Comparison of ENCODE assay signal across 13 cellular contexts in genomic region chr16:31475949-31476304, GRCh38. TPM values are rescaled to one million over a fixed set of nuclear protein-coding genes. Genes with fewer than 3 reads are reported as not detected.
A peak's percentile ranks its signal among the peaks of the same experiment; 100 is the strongest.
DNase-seq lines count a peak whose midpoint lies in the region; ATAC-seq, FAIRE-seq and TF ChIP-seq lines count a peak whose summit lies in the region.
"Had no signal": no experiment of that assay in that cellular context is flagged by ENCODE, and none has a peak within 500 bp of the region (broad histone marks: within the 10 kb centered on the region; RNA-seq: fewer than 3 reads in every experiment).

No MANE protein-coding gene starts in this region.

- H3K4me3 Mint-ChIP-seq in activated naive CD4-positive, alpha-beta T cell treated with anti-CD3 and anti-CD28 coated beads, Interleukin-2, amount 10 ng/mL, durations not matched to agents 7 days and 5 days, result peak overlapping the region; percentile 82
- peak overlapping the region; percentile 76 for H3K4me3 Mint-ChIP-seq in astrocyte (ENCODE audit: unreplicated experiment)

- no peak for TF ChIP-seq EP300 in upper lobe of left lung (IDR thresholded peaks at IDR 0.05)

- no peak for FAIRE-seq in astrocyte (lab: Jason Lieb, UNC)

- H3K79me2 ChIP-seq in astrocyte (ENCODE audit: insufficient read depth, low read length) (peaks cover 50% of the 10 kb centered on the region), mesendoderm (ENCODE audit: control insufficient read depth, insufficient read depth, low read length) (no peaks in the 10 kb centered on the region), OCI-LY7 (ENCODE audit: insufficient read depth, low read depth, low read length) (no peaks in the 10 kb centered on the region)

- H2BK15ac ChIP-seq in mesendoderm (replicated peaks; ENCODE audit: low read depth), result no peak overlapping the region

- no peak overlapping the region for H3K18ac ChIP-seq in mesendoderm (ENCODE audit: low read length)

- H3K56ac ChIP-seq in mesendoderm (ENCODE audit: low read length), result peak overlapping the region; percentile 15

- peaks cover 38% of the 10 kb centered on the region for H3K4me1 ChIP-seq in astrocyte (ENCODE audit: insufficient read depth, low read length)
- no peaks in the 10 kb centered on the region for H3K4me1 ChIP-seq in mesendoderm (ENCODE audit: control insufficient read depth, low read depth, low read length)
- H3K4me1 ChIP-seq in upper lobe of left lung, result peaks cover 21 to 54% (median 37%) of the 10 kb centered on the region in 4 donors
- no peaks in the 10 kb centered on the region for H3K4me1 ChIP-seq in OCI-LY7 (ENCODE audit: insufficient read depth, low read length, poor library complexity, severe bottlenecking)

- H3K9ac ChIP-seq in astrocyte (ENCODE audit: low read length) (no peak overlapping the region), mesendoderm (ENCODE audit: low read length) (no peak overlapping the region)

- no peaks in the 10 kb centered on the region for H3K9me3 Mint-ChIP-seq in activated naive CD4-positive, alpha-beta T cell treated with anti-CD3 and anti-CD28 coated beads, Interleukin-2, amount 10 ng/mL, durations not matched to agents 7 days and 5 days
- no peaks in the 10 kb centered on the region for H3K9me3 Mint-ChIP-seq in astrocyte (ENCODE audit: unreplicated experiment)

- no peak overlapping the region for H3K27ac ChIP-seq in astrocyte (ENCODE audit: low read depth, low read length)
- H3K27ac ChIP-seq in mesendoderm (ENCODE audit: low read depth, low read length), result no peak overlapping the region
- peak overlapping the region; percentile 8 to 95 (median 84) for H3K27ac ChIP-seq in upper lobe of left lung
- H3K27ac ChIP-seq in OCI-LY7 (ENCODE audit: low read depth, low read length, poor library complexity, severe bottlenecking), result no peak overlapping the region

- no peak for ATAC-seq in upper lobe of left lung (ENCODE audit: low FRiP score in 2 of 2)
- ATAC-seq: SK-N-SH treated with all-trans-retinoic acid at 6 μM for 48 hours had no signal

- no peaks in the 10 kb centered on the region for H3K27me3 ChIP-seq in astrocyte (ENCODE audit: insufficient read depth, low read length)
- H3K27me3 ChIP-seq in mesendoderm (ENCODE audit: insufficient read depth, low read length, poor library complexity), result peaks cover 3% of the 10 kb centered on the region
- no peaks in the 10 kb centered on the region for H3K27me3 ChIP-seq in upper lobe of left lung

- H3K4me3 ChIP-seq in astrocyte (ENCODE audit: insufficient read depth, low read depth, low read length) (no peak overlapping the region), mesendoderm (ENCODE audit: low read length) (no peak overlapping the region), upper lobe of left lung (peak overlapping the region in 3 of 4 donors; percentile 46 to 60 (median 56)), OCI-LY7 (ENCODE audit: low read depth, low read length, poor library complexity, severe bottlenecking) (no peak overlapping the region)

- H3K4me2 ChIP-seq in astrocyte (ENCODE audit: low read length), result peak overlapping the region; percentile 54
- no peak overlapping the region for H3K4me2 ChIP-seq in mesendoderm (ENCODE audit: low read length)
- H3K4me2 ChIP-seq in OCI-LY7 (ENCODE audit: low read length), result no peak overlapping the region

- BruUV-seq in OCI-LY7 (replicated peaks; lab: Mats Ljungman, UMichigan), result no TSS peak

- H2BK5ac ChIP-seq in mesendoderm (ENCODE audit: low read length), result no peak overlapping the region

- no peak overlapping the region for H4K5ac ChIP-seq in mesendoderm (ENCODE audit: low read length)

- H3K79me1 ChIP-seq in mesendoderm (ENCODE audit: low read length), result no peaks in the 10 kb centered on the region

- peaks cover 22% of the 10 kb centered on the region for H3K36me3 ChIP-seq in astrocyte (ENCODE audit: insufficient read depth, low read length)
- H3K36me3 ChIP-seq in mesendoderm (ENCODE audit: control insufficient read depth, insufficient read depth, low read length), result no peaks in the 10 kb centered on the region
- H3K36me3 ChIP-seq in upper lobe of left lung, result peaks cover 0 to 50% (median 14%) of the 10 kb centered on the region in 4 donors
- no peaks in the 10 kb centered on the region for H3K36me3 ChIP-seq in OCI-LY7 (ENCODE audit: insufficient read depth, low read length)

- no CpG with 5 or more reads among the region's 26 CpGs for WGBS in mesendoderm (ENCODE audit: extremely low coverage, insufficient coverage, low lambda C conversion rate)
- 79 to 82% methylated on average over 15 to 16 of the region's 26 CpGs for WGBS in upper lobe of left lung, 2 donors

- CTCF ChIA-PET in activated naive CD4-positive, alpha-beta T cell treated with anti-CD3 and anti-CD28 coated beads, Interleukin-2, amount 10 ng/mL, durations not matched to agents 7 days and 5 days (lab: Charles Lee), result interaction anchor here (2.3 to 3.2 kb wide), 2 partner anchors 15 to 392 kb away, joined by 6 to 19 read pairs; no protein-coding TSS in a partner anchor
- CTCF ChIA-PET in OCI-LY7 (lab: Charles Lee; ENCODE audit: unreplicated experiment), result no interaction called here

- peak; percentile 38 for DNase-seq in activated naive CD4-positive, alpha-beta T cell treated with anti-CD3 and anti-CD28 coated beads, Interleukin-2, amount 10 ng/mL, durations not matched to agents 7 days and 5 days
- no peak for DNase-seq in activated naive CD4-positive, alpha-beta T cell treated with Interleukin-2 at 50 U/mL for 16 hours
- DNase-seq in astrocyte (ENCODE audit: low read depth) (no peak), mesendoderm (peak; percentile 17), upper lobe of left lung (peak; percentile 64 to 88), GF-D8 (lab: John Stamatoyannopoulos, UW) (no peak), amygdala (lab: John Stamatoyannopoulos, UW) (no peak), OCI-LY7 (ENCODE audit: low spot score) (no peak)
- DNase-seq: NCI-H446 treated with DMSO at 0.1 percent for 48 hours; stimulated activated CD4-positive, alpha-beta T cell treated with anti-CD3 and anti-CD28 coated beads, Interleukin-4, amount 100 ng/mL, for 1 hour had no signal

- H3K4ac ChIP-seq in mesendoderm (ENCODE audit: low read depth, low read length), result no peak overlapping the region

- H3K27ac Mint-ChIP-seq in activated naive CD4-positive, alpha-beta T cell treated with anti-CD3 and anti-CD28 coated beads, Interleukin-2, amount 10 ng/mL, durations not matched to agents 7 days and 5 days, result no peak overlapping the region
- H3K27ac Mint-ChIP-seq in astrocyte (ENCODE audit: unreplicated experiment), result no peak overlapping the region

- H3K4me1 Mint-ChIP-seq in activated naive CD4-positive, alpha-beta T cell treated with anti-CD3 and anti-CD28 coated beads, Interleukin-2, amount 10 ng/mL, durations not matched to agents 7 days and 5 days, result peaks cover 35% of the 10 kb centered on the region
- H3K4me1 Mint-ChIP-seq in astrocyte (ENCODE audit: low read depth, unreplicated experiment), result peaks cover 29% of the 10 kb centered on the region

- intact Hi-C loops in OCI-LY7 (cut with micrococcal nuclease; ENCODE audit: unreplicated experiment), result no loop called here

- H3K9me3 ChIP-seq in astrocyte (ENCODE audit: insufficient read depth, low read depth, low read length) (peaks cover 4% of the 10 kb centered on the region), upper lobe of left lung (no peaks in the 10 kb centered on the region), OCI-LY7 (ENCODE audit: low read length) (no peaks in the 10 kb centered on the region)

- no peak overlapping the region for H3K23ac ChIP-seq in mesendoderm (ENCODE audit: low read length)

- TF ChIP-seq CTCF in astrocyte (IDR thresholded peaks at IDR 0.05; ENCODE audit: insufficient read depth, low read depth, low read length) (no peak), upper lobe of left lung (IDR thresholded peaks at IDR 0.05) (no peak), OCI-LY7 (conservative IDR thresholded peaks at IDR 0.05; ENCODE audit: low read length) (no peak)

- POLR2A ChIA-PET in OCI-LY7 (lab: Charles Lee), result no interaction called here

- peaks cover 78% of the 10 kb centered on the region for H4K20me1 ChIP-seq in astrocyte (ENCODE audit: insufficient read depth, low read length)
- no peaks in the 10 kb centered on the region for H4K20me1 ChIP-seq in OCI-LY7 (ENCODE audit: insufficient read depth, low read length)

- H3K27me3 Mint-ChIP-seq in activated naive CD4-positive, alpha-beta T cell treated with anti-CD3 and anti-CD28 coated beads, Interleukin-2, amount 10 ng/mL, durations not matched to agents 7 days and 5 days, result peaks cover 95% of the 10 kb centered on the region
- H3K27me3 Mint-ChIP-seq in astrocyte (ENCODE audit: low read depth, unreplicated experiment), result no peaks in the 10 kb centered on the region

- no peak for TF ChIP-seq POLR2A in upper lobe of left lung (IDR thresholded peaks at IDR 0.05)

- H2AFZ ChIP-seq in astrocyte (ENCODE audit: low read depth, low read length) (no peak overlapping the region), OCI-LY7 (ENCODE audit: low read length) (no peak overlapping the region)

- no peak overlapping the region for H2AK5ac ChIP-seq in mesendoderm (ENCODE audit: low read length)

- no peaks in the 10 kb centered on the region for H3K9me2 ChIP-seq in OCI-LY7 (ENCODE audit: insufficient read depth, low read length)

- no peak overlapping the region for H2BK120ac ChIP-seq in mesendoderm (ENCODE audit: low read depth, low read length)

- peaks cover 2% of the 10 kb centered on the region for H3K36me3 Mint-ChIP-seq in activated naive CD4-positive, alpha-beta T cell treated with anti-CD3 and anti-CD28 coated beads, Interleukin-2, amount 10 ng/mL, durations not matched to agents 7 days and 5 days
- H3K36me3 Mint-ChIP-seq in astrocyte (ENCODE audit: low read depth, unreplicated experiment), result peaks cover 36% of the 10 kb centered on the region

- no peak overlapping the region for H4K8ac ChIP-seq in mesendoderm (ENCODE audit: low read depth, low read length)

RNA-seq across cellular contexts. Expression of gene TGFB1I1, which starts 4.0 kb away (rescaled TPM):
- total RNA-seq in astrocyte (124 and 134 TPM in 2 replicates), upper lobe of left lung (10 to 100 TPM; 21.0 to 62.8 (median 27.8) TPM), OCI-LY7 (2022) (0.38 TPM in 1 of 2 replicates, not detected in the other)
- polyA plus RNA-seq in mesendoderm (2013, experiment 1 of 2), result 4.1 TPM
- 4.7 TPM for polyA plus RNA-seq in mesendoderm (2013, experiment 2 of 2)
- 0.05 and 0.73 TPM in 2 replicates for total RNA-seq in OCI-LY7 (2014; rRNA removed; shearing (Covaris generic))

RNA-seq across cellular contexts. Expression of gene SLC5A2, which starts 7.0 kb away (rescaled TPM):
- not detected in 2 replicates for total RNA-seq in astrocyte
- 0.01 TPM for polyA plus RNA-seq in mesendoderm (2013, experiment 1 of 2)
- not detected for polyA plus RNA-seq in mesendoderm (2013, experiment 2 of 2)
- total RNA-seq in upper lobe of left lung, result 1 to 10 TPM in 4 of 6 donors, under 1 TPM in 2; 0.84 to 3.3 (median 1.2) TPM
- total RNA-seq in OCI-LY7 (2014; rRNA removed; shearing (Covaris generic)), result not detected in 2 replicates
- not detected in 2 replicates for total RNA-seq in OCI-LY7 (2022)
- total RNA-seq: glomerular endothelial cell, LHCN-M2 had no signal

RNA-seq across cellular contexts. Expression of gene ARMC5, which starts 16.6 kb away (rescaled TPM):
- 11.5 and 12.1 TPM in 2 replicates for total RNA-seq in astrocyte
- polyA plus RNA-seq in mesendoderm (2013, experiment 1 of 2), result 6.4 TPM
- polyA plus RNA-seq in mesendoderm (2013, experiment 2 of 2), result 6.8 TPM
- 10 to 100 TPM in 5 of 6 donors, 1 to 10 TPM in 1; 6.6 to 18.9 (median 16.2) TPM for total RNA-seq in upper lobe of left lung
- 6.4 and 7.0 TPM in 2 replicates for total RNA-seq in OCI-LY7 (2014; rRNA removed; shearing (Covaris generic))
- total RNA-seq in OCI-LY7 (2022), result 7.8 and 8.8 TPM in 2 replicates

RNA-seq across cellular contexts. Expression of gene RUSF1, which starts 32.3 kb away (rescaled TPM):
- total RNA-seq in astrocyte (33.9 and 40.5 TPM in 2 replicates), upper lobe of left lung (100 to 1,000 TPM in 1 of 6 donors, 10 to 100 TPM in 5; 46.8 to 132 (median 80.6) TPM), OCI-LY7 (2022) (40.4 TPM in 2 replicates)
- 12.4 TPM for polyA plus RNA-seq in mesendoderm (2013, experiment 1 of 2)
- polyA plus RNA-seq in mesendoderm (2013, experiment 2 of 2), result 12.2 TPM
- total RNA-seq in OCI-LY7 (2014; rRNA removed; shearing (Covaris generic)), result 24.0 and 28.6 TPM in 2 replicates

RNA-seq across cellular contexts. Expression of gene ZNF843, which starts 33.3 kb away (rescaled TPM):
- total RNA-seq in astrocyte, result 0.50 and 0.84 TPM in 2 replicates
- 0.06 TPM for polyA plus RNA-seq in mesendoderm (2013, experiment 1 of 2)
- 0.06 TPM for polyA plus RNA-seq in mesendoderm (2013, experiment 2 of 2)
- 1 to 10 TPM in 1 of 6 donors, under 1 TPM in 4, not detected in 1; 0.30 to 1.0 (median 0.77) TPM for total RNA-seq in upper lobe of left lung
- 0.03 and 0.19 TPM in 2 replicates for total RNA-seq in OCI-LY7 (2014; rRNA removed; shearing (Covaris generic))
- 0.17 and 0.52 TPM in 2 replicates for total RNA-seq in OCI-LY7 (2022)

Comparison
In these comparisons a context has a peak if more than half of its experiments do, and no peak if none do; other contexts are left out.
1. DNase-seq: peak in activated naive CD4-positive, alpha-beta T cell treated with anti-CD3 and anti-CD28 coated beads, Interleukin-2, amount 10 ng/mL, durations not matched to agents 7 days and 5 days (single experiment), mesendoderm (single experiment) and upper lobe of left lung (2 of 2); none in activated naive CD4-positive, alpha-beta T cell treated with Interleukin-2 at 50 U/mL for 16 hours (single experiment), astrocyte (single experiment), GF-D8 (single experiment), amygdala (0 of 56) and OCI-LY7 (single experiment).
2. H3K27ac ChIP-seq: peak in upper lobe of left lung (4 of 4); none in astrocyte (single experiment), mesendoderm (single experiment) and OCI-LY7 (single experiment).
3. H3K4me3 ChIP-seq: peak in upper lobe of left lung (3 of 4); none in astrocyte (single experiment), mesendoderm (single experiment) and OCI-LY7 (single experiment).
4. RNA of gene TGFB1I1, which starts 4.0 kb away (total RNA-seq): 124 to 134 TPM in astrocyte and 21.0 to 62.8 TPM in upper lobe of left lung; 0.05 to 0.73 TPM in OCI-LY7; every median in the first group is over 10 times any median in the second.